10 cellular contexts compared by ENCODE assay signal in the genomic region with DNA sequence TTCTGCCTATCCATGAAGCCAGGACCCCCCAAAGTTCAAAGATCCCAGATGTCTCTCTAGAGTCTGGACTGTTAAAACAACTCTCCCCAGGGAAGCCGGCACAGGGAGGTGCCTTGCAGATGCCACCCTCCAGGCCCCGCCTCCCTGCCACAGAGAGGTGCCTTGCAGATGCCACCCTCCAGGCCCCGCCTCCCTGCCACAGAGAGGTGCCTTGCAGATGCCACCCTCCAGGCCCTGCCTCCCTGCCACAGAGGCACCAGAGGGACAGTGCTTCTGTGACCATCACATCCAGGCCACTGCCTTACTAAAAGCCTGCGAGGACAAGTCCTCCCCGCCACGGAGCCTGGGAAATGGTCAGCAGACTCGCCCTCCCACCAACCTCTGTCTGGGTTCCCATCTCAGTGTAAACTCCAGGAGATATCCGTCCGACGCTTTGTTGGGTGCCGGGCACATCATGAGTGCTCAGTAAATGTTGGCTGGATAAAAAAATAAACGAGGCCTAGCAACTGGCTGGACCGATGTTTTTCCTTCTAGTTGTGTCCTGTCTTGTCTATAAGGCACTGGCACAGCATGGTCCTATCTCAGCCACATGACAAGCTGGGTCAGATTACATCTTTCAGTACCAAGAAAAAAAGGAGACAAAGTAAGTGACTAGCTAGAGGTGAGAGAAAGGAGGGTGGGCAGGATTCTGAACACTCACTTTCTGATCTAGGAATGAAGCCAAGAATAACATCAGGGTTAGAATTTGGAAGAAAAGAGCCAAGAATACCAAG.
DNase-seq lines count a peak whose midpoint lies in the region; ATAC-seq and TF ChIP-seq lines count a peak whose summit lies in the region.
"Had no signal": no experiment of that assay in that cellular context is flagged by ENCODE, and none has a peak within 500 bp of the region (broad histone marks: within the 10 kb centered on the region; RNA-seq: fewer than 3 reads in every experiment).

No MANE protein-coding gene starts in this region.

- POLR2A ChIA-PET in T-cell (lab: Charles Lee) = no interaction called here

- H3K4me1 Mint-ChIP-seq in T-cell = no peaks in the 10 kb centered on the region

- H3K27ac ChIP-seq in thyroid gland = peak overlapping the region; percentile 22 to 55 (median 54)
- H3K27ac ChIP-seq: colonic mucosa, VCaP had no signal

- TF ChIP-seq CTCF in cardiac fibroblast (IDR thresholded peaks at IDR 0.05; ENCODE audit: low read depth, low read length) (no peak), thyroid gland (IDR thresholded peaks at IDR 0.05) (no peak)

- H3K9me3 ChIP-seq in thyroid gland = no peaks in the 10 kb centered on the region
- H3K9me3 ChIP-seq: colonic mucosa had no signal

- H3K27me3 Mint-ChIP-seq in T-cell = no peaks in the 10 kb centered on the region

- H3K4me3 ChIP-seq in cardiac fibroblast (replicated peaks in 1 of 2; ENCODE audit: low read depth in 2 of 2, low read length in 2 of 2) (no peak overlapping the region), thyroid gland (replicated peaks in 1 of 3) (no peak overlapping the region)
- H3K4me3 ChIP-seq: colonic mucosa had no signal

- no peak overlapping the region for H3K4me3 Mint-ChIP-seq in T-cell

- WGBS in thyroid gland, 2 donors = 78 to 81% methylated on average over 13 of the region's 13 CpGs

- CTCF ChIA-PET in T-cell (lab: Charles Lee) = no interaction called here

- no peaks in the 10 kb centered on the region for H3K36me3 ChIP-seq in thyroid gland
- H3K36me3 ChIP-seq: colonic mucosa had no signal

- H3K36me3 Mint-ChIP-seq in T-cell = no peaks in the 10 kb centered on the region

- TF ChIP-seq POLR2A in thyroid gland (IDR thresholded peaks at IDR 0.05) = no peak

- peaks cover 29 to 38% of the 10 kb centered on the region in 2 donors for H3K4me1 ChIP-seq in thyroid gland
- H3K4me1 ChIP-seq: colonic mucosa had no signal

- DNase-seq in M059J (ENCODE audit: low read depth) = peak; percentile 13
- DNase-seq in cardiac fibroblast (ENCODE audit: low read depth in 2 of 2) = peak; percentile 7 to 38
- DNase-seq in left lobe of liver (ENCODE audit: low spot score) = no peak
- peak; percentile 25 to 35 for DNase-seq in thyroid gland
- no peak for DNase-seq in T-cell
- DNase-seq: colonic mucosa, mesendoderm had no signal

- no peaks in the 10 kb centered on the region for H3K27me3 ChIP-seq in thyroid gland
- H3K27me3 ChIP-seq: colonic mucosa had no signal

- ATAC-seq in left lobe of liver (peak; percentile 51), GM18858 (IDR thresholded peaks at IDR 0.05; ENCODE audit: unreplicated experiment) (no peak), HG03025 (IDR thresholded peaks at IDR 0.05; ENCODE audit: low FRiP score, unreplicated experiment) (no peak), T-cell (replicated peaks in 1 of 4) (no peak)

- H3K27ac Mint-ChIP-seq in T-cell = no peak overlapping the region

- H3K9me3 Mint-ChIP-seq in T-cell = no peaks in the 10 kb centered on the region

- intact Hi-C loops in thyroid gland (cut with DNase I) = no loop called here

Comparison
In these comparisons a context has a peak if more than half of its experiments do, and no peak if none do; other contexts are left out.
1. DNase-seq: peak in M059J (single experiment), cardiac fibroblast (2 of 2) and thyroid gland (2 of 2); none in left lobe of liver (single experiment) and T-cell (0 of 34).